Comparison of ENCODE assay signal across 9 cellular contexts in the genomic region with DNA sequence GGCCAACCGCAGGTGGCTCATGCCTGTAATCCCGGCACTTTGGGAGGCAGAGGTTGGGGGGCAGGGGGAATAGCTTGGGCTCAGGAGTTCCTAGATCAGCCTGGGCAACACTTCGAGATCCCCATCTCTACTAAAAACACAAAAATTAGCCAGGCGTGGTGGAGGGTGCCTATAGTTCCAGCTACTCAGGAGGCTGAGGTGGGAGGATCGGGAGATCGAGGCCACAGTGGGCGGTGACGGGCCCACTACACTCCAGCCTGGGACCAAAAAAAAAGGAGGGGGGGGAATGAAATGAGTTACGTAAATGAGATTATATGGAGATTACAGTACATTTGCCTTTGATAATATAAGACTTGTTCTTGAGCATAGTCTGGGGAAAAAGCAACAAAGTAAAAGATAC. TPM values are rescaled to one million over a fixed set of nuclear protein-coding genes. Genes with fewer than 3 reads are reported as not detected.
A peak's percentile ranks its signal among the peaks of the same experiment; 100 is the strongest.
DNase-seq lines count a peak whose midpoint lies in the region; ATAC-seq, FAIRE-seq and TF ChIP-seq lines count a peak whose summit lies in the region.
"Had no signal": no experiment of that assay in that cellular context is flagged by ENCODE, and none has a peak within 500 bp of the region (broad histone marks: within the 10 kb centered on the region; RNA-seq: fewer than 3 reads in every experiment).

No MANE protein-coding gene starts in this region.

- FAIRE-seq in H54 (lab: Jason Lieb, UNC), result no peak

- peak overlapping the region; percentile 66 for H3K4me3 ChIP-seq in iPS-18a (ENCODE audit: low read length)
- H3K4me3 ChIP-seq in stomach, result peak overlapping the region; percentile 66 to 100 (median 83)

- H3K27ac ChIP-seq in iPS-18a (ENCODE audit: low read length), result no peak overlapping the region
- no peak overlapping the region for H3K27ac ChIP-seq in stomach

- H3K9me3 Mint-ChIP-seq in activated T-cell treated with anti-CD3 and anti-CD28 coated beads, Interleukin-2, amount 50 U/mL, for 4 hours, result no peaks in the 10 kb centered on the region
- no peaks in the 10 kb centered on the region for H3K9me3 Mint-ChIP-seq in activated CD8-positive, alpha-beta T cell treated with anti-CD3 and anti-CD28 coated beads, Interleukin-2, amount 10 ng/mL, durations not matched to agents 7 days and 5 days (ENCODE audit: insufficient read depth)

- H3K36me3 Mint-ChIP-seq in activated T-cell treated with anti-CD3 and anti-CD28 coated beads, Interleukin-2, amount 50 U/mL, for 4 hours (ENCODE audit: insufficient read depth), result peaks cover 13% of the 10 kb centered on the region
- peaks cover 22% of the 10 kb centered on the region for H3K36me3 Mint-ChIP-seq in activated CD8-positive, alpha-beta T cell treated with anti-CD3 and anti-CD28 coated beads, Interleukin-2, amount 10 ng/mL, durations not matched to agents 7 days and 5 days (ENCODE audit: low read depth)

- no peaks in the 10 kb centered on the region for H3K9me3 ChIP-seq in iPS-18a (ENCODE audit: control insufficient read depth, low read depth, low read length)
- H3K9me3 ChIP-seq in stomach, result no peaks in the 10 kb centered on the region

- in situ Hi-C loops in ACHN (cut with HindIII; ENCODE audit: low pct_ligation_motif_present, low pct_unique_long_range_greater_than_20kb, low sequenced_read_pairs), result no loop called here

- no peak for TF ChIP-seq EP300 in stomach (IDR thresholded peaks at IDR 0.05)

- H3K27me3 ChIP-seq in iPS-18a (ENCODE audit: control insufficient read depth, insufficient read depth, low read length), result no peaks in the 10 kb centered on the region
- H3K27me3 ChIP-seq in stomach, result no peaks in the 10 kb centered on the region

- no peak for DNase-seq in activated T-cell treated with anti-CD3 and anti-CD28 coated beads, Interleukin-2, amount 50 U/mL, for 4 hours
- DNase-seq in activated T-cell treated with anti-CD3 and anti-CD28 coated beads for 4 hours, result no peak
- no peak for DNase-seq in activated CD8-positive, alpha-beta T cell treated with anti-CD3 and anti-CD28 coated beads, Interleukin-2, amount 10 ng/mL, durations not matched to agents 7 days and 5 days
- DNase-seq in stomach, result no peak
- DNase-seq in ACHN, result no peak
- no peak for DNase-seq in H54 (ENCODE audit: insufficient read length, low spot score)
- DNase-seq: NCI-H446 treated with DMSO at 0.1 percent for 48 hours had no signal

- TF ChIP-seq POLR2A in stomach (IDR thresholded peaks at IDR 0.05) (no peak), H54 (IDR thresholded peaks at IDR 0.05; ENCODE audit: low read depth, low read length) (no peak)

- no peak for TF ChIP-seq CTCF in stomach (IDR thresholded peaks at IDR 0.05)

- peak overlapping the region; percentile 76 for H3K27ac Mint-ChIP-seq in activated CD8-positive, alpha-beta T cell treated with anti-CD3 and anti-CD28 coated beads, Interleukin-2, amount 10 ng/mL, durations not matched to agents 7 days and 5 days

- CTCF ChIA-PET in activated CD8-positive, alpha-beta T cell treated with anti-CD3 and anti-CD28 coated beads, Interleukin-2, amount 10 ng/mL, durations not matched to agents 7 days and 5 days (lab: Charles Lee), result interaction anchor here (1.3 to 15.8 kb wide), 3 partner anchors 8 to 53 kb away, joined by 4 to 297 read pairs (median 8); no protein-coding TSS in a partner anchor

- peak overlapping the region; percentile 90 for H3K4me3 Mint-ChIP-seq in activated T-cell treated with anti-CD3 and anti-CD28 coated beads, Interleukin-2, amount 50 U/mL, for 4 hours
- peak overlapping the region; percentile 92 for H3K4me3 Mint-ChIP-seq in activated CD8-positive, alpha-beta T cell treated with anti-CD3 and anti-CD28 coated beads, Interleukin-2, amount 10 ng/mL, durations not matched to agents 7 days and 5 days

- H3K4me1 ChIP-seq in iPS-18a (ENCODE audit: control insufficient read depth, low read depth, low read length), result peaks cover 7% of the 10 kb centered on the region
- peaks cover 7 to 46% (median 32%) of the 10 kb centered on the region in 4 donors for H3K4me1 ChIP-seq in stomach

- WGBS in stomach, 5 donors, result 80 to 91% (median 87%) methylated on average over 9 of the region's 9 CpGs

- H3K4me1 Mint-ChIP-seq in activated T-cell treated with anti-CD3 and anti-CD28 coated beads, Interleukin-2, amount 50 U/mL, for 4 hours (ENCODE audit: low read depth), result peaks cover 58% of the 10 kb centered on the region
- H3K4me1 Mint-ChIP-seq in activated CD8-positive, alpha-beta T cell treated with anti-CD3 and anti-CD28 coated beads, Interleukin-2, amount 10 ng/mL, durations not matched to agents 7 days and 5 days (ENCODE audit: low read depth), result peaks cover 51% of the 10 kb centered on the region

- ATAC-seq in activated T-cell treated with anti-CD3 and anti-CD28 coated beads, Interleukin-2, amount 50 U/mL, for 4 hours, result no peak
- no peak for ATAC-seq in activated CD8-positive, alpha-beta T cell treated with anti-CD3 and anti-CD28 coated beads, Interleukin-2, amount 10 ng/mL, durations not matched to agents 7 days and 5 days
- ATAC-seq in HG03095 (IDR thresholded peaks at IDR 0.05; ENCODE audit: unreplicated experiment), result no peak

- H3K36me3 ChIP-seq in iPS-18a (ENCODE audit: control insufficient read depth, low read depth, low read length) (peaks cover 17% of the 10 kb centered on the region), stomach (peaks cover 0 to 17% (median 15%) of the 10 kb centered on the region in 4 donors)

- POLR2A ChIA-PET in activated CD8-positive, alpha-beta T cell treated with anti-CD3 and anti-CD28 coated beads, Interleukin-2, amount 10 ng/mL, durations not matched to agents 7 days and 5 days (lab: Charles Lee), result interaction anchor here (0.6 to 3.1 kb wide), 3 partner anchors 127 to 489 kb away, joined by 3 to 10 read pairs (median 7); no protein-coding TSS in a partner anchor

- H3K9ac ChIP-seq in iPS-18a (ENCODE audit: low read length), result no peak overlapping the region

- H3K27me3 Mint-ChIP-seq in activated T-cell treated with anti-CD3 and anti-CD28 coated beads, Interleukin-2, amount 50 U/mL, for 4 hours (ENCODE audit: low read depth), result no peaks in the 10 kb centered on the region
- H3K27me3 Mint-ChIP-seq in activated CD8-positive, alpha-beta T cell treated with anti-CD3 and anti-CD28 coated beads, Interleukin-2, amount 10 ng/mL, durations not matched to agents 7 days and 5 days (ENCODE audit: low read depth), result no peaks in the 10 kb centered on the region

- intact Hi-C loops in stomach (cut with DNase I; ENCODE audit: low total_unique reads), result no loop called here

RNA-seq across cellular contexts. Expression of a gene that starts 1.1 kb away (rescaled TPM):
- 10 to 100 TPM; 60.0 to 73.9 (median 61.2) TPM for total RNA-seq in activated T-cell treated with anti-CD3 and anti-CD28 coated beads, Interleukin-2, amount 50 U/mL, for 4 hours
- 10 to 100 TPM; 41.6 to 41.7 TPM for total RNA-seq in activated CD8-positive, alpha-beta T cell treated with anti-CD3 and anti-CD28 coated beads, Interleukin-2, amount 10 ng/mL, durations not matched to agents 7 days and 5 days
- total RNA-seq in stomach, result 10 to 100 TPM in 4 of 5 donors, 1 to 10 TPM in 1; 3.5 to 47.4 (median 17.3) TPM
- 10 to 100 TPM in 1 of 3 donors, 1 to 10 TPM in 2; 7.9 to 10.8 (median 8.5) TPM for polyA plus RNA-seq in stomach

RNA-seq across cellular contexts. Expression of a gene that starts 20.6 kb away (rescaled TPM):
- total RNA-seq in activated T-cell treated with anti-CD3 and anti-CD28 coated beads, Interleukin-2, amount 50 U/mL, for 4 hours, result under 1 TPM in 1 of 3 donors, not detected in 2; 0.14 TPM
- total RNA-seq in activated CD8-positive, alpha-beta T cell treated with anti-CD3 and anti-CD28 coated beads, Interleukin-2, amount 10 ng/mL, durations not matched to agents 7 days and 5 days, result not detected
- 1 to 10 TPM in 1 of 5 donors, not detected in 4; 1.8 TPM for total RNA-seq in stomach
- 1 to 10 TPM in 1 of 3 donors, not detected in 2; 7.6 TPM for polyA plus RNA-seq in stomach

RNA-seq across cellular contexts. Expression of a gene that starts 54.0 kb away (rescaled TPM):
- 1 to 10 TPM in 1 of 3 donors, under 1 TPM in 2; 0.55 to 1.3 (median 0.66) TPM for total RNA-seq in activated T-cell treated with anti-CD3 and anti-CD28 coated beads, Interleukin-2, amount 50 U/mL, for 4 hours
- under 1 TPM in 1 of 2 experiments, not detected in 1; 0.24 TPM for total RNA-seq in activated CD8-positive, alpha-beta T cell treated with anti-CD3 and anti-CD28 coated beads, Interleukin-2, amount 10 ng/mL, durations not matched to agents 7 days and 5 days
- total RNA-seq in stomach, result 100 to 1,000 TPM in 1 of 5 donors, 10 to 100 TPM in 4; 15.9 to 114 (median 25.0) TPM
- 10 to 100 TPM; 21.2 to 33.1 (median 22.9) TPM for polyA plus RNA-seq in stomach

Comparison
In these comparisons a context has a peak if more than half of its experiments do, and no peak if none do; other contexts are left out.
1. RNA of a gene that starts 54.0 kb away (total RNA-seq): 15.9 to 114 TPM in stomach; 0.55 to 1.3 TPM in activated T-cell treated with anti-CD3 and anti-CD28 coated beads, Interleukin-2, amount 50 U/mL, for 4 hours and 0.24 TPM in activated CD8-positive, alpha-beta T cell treated with anti-CD3 and anti-CD28 coated beads, Interleukin-2, amount 10 ng/mL, durations not matched to agents 7 days and 5 days; every median in the first group is over 4 times any median in the second.